In genomic region chr10:98404571-98405396, GRCh38 we compare ENCODE assay signal across 8 cellular contexts. TPM values are rescaled to one million over a fixed set of nuclear protein-coding genes. Genes with fewer than 3 reads are reported as not detected.
DNase-seq lines count a peak whose midpoint lies in the region; ATAC-seq and TF ChIP-seq lines count a peak whose summit lies in the region.

No MANE protein-coding gene starts in this region.

- TF ChIP-seq CTCF in hepatocyte (IDR thresholded peaks at IDR 0.05; ENCODE audit: poor library complexity) (no peak), upper lobe of right lung (IDR thresholded peaks at IDR 0.05) (no peak), coronary artery (IDR thresholded peaks at IDR 0.05) (no peak), tibial artery (IDR thresholded peaks at IDR 0.05) (no peak)

- peak overlapping the region; percentile 27 for H3K27ac ChIP-seq in hepatocyte
- H3K27ac ChIP-seq in upper lobe of right lung = no peak overlapping the region
- H3K27ac ChIP-seq in coronary artery = peak overlapping the region in 1 of 2 donors; percentile 31
- no peak overlapping the region for H3K27ac ChIP-seq in tibial artery

- no peak overlapping the region for H3K27ac Mint-ChIP-seq in T-cell

- H3K4me1 ChIP-seq in hepatocyte (ENCODE audit: insufficient read depth) = peaks cover 7% of the 10 kb centered on the region
- H3K4me1 ChIP-seq in upper lobe of right lung = no peaks in the 10 kb centered on the region
- no peaks in the 10 kb centered on the region for H3K4me1 ChIP-seq in tibial artery

- H4K20me1 ChIP-seq in hepatocyte (ENCODE audit: insufficient read depth, poor library complexity, severe bottlenecking) = no peaks in the 10 kb centered on the region

- H3K36me3 ChIP-seq in hepatocyte (replicated peaks; ENCODE audit: insufficient read depth, low read depth) (no peaks in the 10 kb centered on the region), upper lobe of right lung (no peaks in the 10 kb centered on the region), tibial artery (peaks cover 0 to 43% (median 20%) of the 10 kb centered on the region in 3 donors)

- H3K9me3 ChIP-seq in hepatocyte (ENCODE audit: low read depth) (no peaks in the 10 kb centered on the region), upper lobe of right lung (no peaks in the 10 kb centered on the region), tibial artery (no peaks in the 10 kb centered on the region)

- WGBS in hepatocyte (ENCODE audit: low lambda C conversion rate, missing lambda C conversion rate) = 54% methylated on average over 8 of the region's 8 CpGs

- POLR2A ChIA-PET in T-cell (lab: Charles Lee) = no interaction called here

- DNase-seq in Daoy (ENCODE audit: low read depth) (peak; percentile 61), RPMI7951 (ENCODE audit: low read depth) (peak; percentile 44), hepatocyte (ENCODE audit: low spot score) (no peak), upper lobe of right lung (no peak), coronary artery (ENCODE audit: low spot score) (no peak), tibial artery (no peak), T-cell (no peak)

- H3K36me3 Mint-ChIP-seq in T-cell = peaks cover 29% of the 10 kb centered on the region

- H3K27me3 Mint-ChIP-seq in T-cell = no peaks in the 10 kb centered on the region

- H3K27me3 ChIP-seq in hepatocyte (no peaks in the 10 kb centered on the region), upper lobe of right lung (no peaks in the 10 kb centered on the region), tibial artery (no peaks in the 10 kb centered on the region)

- H3K4me1 Mint-ChIP-seq in T-cell = peaks cover 0 to 4% (median 3%) of the 10 kb centered on the region in 3 donors

- no peak overlapping the region for H2AFZ ChIP-seq in hepatocyte

- H3K4me2 ChIP-seq in hepatocyte = peak overlapping the region; percentile 13

- ATAC-seq in GM21447 (IDR thresholded peaks at IDR 0.05; ENCODE audit: unreplicated experiment) (peak; percentile 58), upper lobe of right lung (no peak), T-cell (replicated peaks in 1 of 4) (no peak)

- H3K4me3 Mint-ChIP-seq in T-cell = no peak overlapping the region

- H3K9me3 Mint-ChIP-seq in T-cell = no peaks in the 10 kb centered on the region

- H3K79me2 ChIP-seq in hepatocyte = no peaks in the 10 kb centered on the region

- intact Hi-C loops in upper lobe of right lung (cut with DNase I) (no loop called here), tibial artery (cut with DNase I; ENCODE audit: low total_unique reads) (no loop called here)

- no peak overlapping the region for H3K4me3 ChIP-seq in hepatocyte
- no peak overlapping the region for H3K4me3 ChIP-seq in upper lobe of right lung
- no peak overlapping the region for H3K4me3 ChIP-seq in coronary artery
- no peak overlapping the region for H3K4me3 ChIP-seq in tibial artery

- H3K9me2 ChIP-seq in hepatocyte (replicated peaks; ENCODE audit: insufficient read depth) = no peaks in the 10 kb centered on the region

- CTCF ChIA-PET in T-cell (lab: Charles Lee) = no interaction called here

RNA-seq across cellular contexts. Expression of gene PYROXD2, which starts 10.2 kb away (rescaled TPM):
- 0.69 and 1.0 TPM in 2 replicates for total RNA-seq in Daoy (2014; rRNA removed; shearing (Covaris generic))
- 1.3 and 2.0 TPM in 2 replicates for total RNA-seq in RPMI7951 (2014; rRNA removed; shearing (Covaris generic))
- 3.5 and 9.7 TPM in 2 replicates for total RNA-seq in hepatocyte
- 11.6 and 13.0 TPM in 2 replicates for polyA plus RNA-seq in hepatocyte
- total RNA-seq in upper lobe of right lung = 13.0 TPM
- total RNA-seq in T-cell = 10 to 100 TPM; 16.4 to 27.5 (median 20.0) TPM

RNA-seq across cellular contexts. Expression of gene HPS1, which starts 42.0 kb away (rescaled TPM):
- total RNA-seq in Daoy (2014; rRNA removed; shearing (Covaris generic)) = 6.3 and 7.6 TPM in 2 replicates
- total RNA-seq in RPMI7951 (2014; rRNA removed; shearing (Covaris generic)) = 11.5 and 12.3 TPM in 2 replicates
- total RNA-seq in hepatocyte = 40.8 and 41.2 TPM in 2 replicates
- polyA plus RNA-seq in hepatocyte = 98.5 and 104 TPM in 2 replicates
- total RNA-seq in upper lobe of right lung = 77.7 TPM
- total RNA-seq in T-cell = 10 to 100 TPM; 74.7 to 99.3 (median 92.7) TPM

Comparison
In these comparisons a context has a peak if more than half of its experiments do, and no peak if none do; other contexts are left out.
1. DNase-seq: peak in Daoy (single experiment) and RPMI7951 (single experiment); none in hepatocyte (single experiment), upper lobe of right lung (single experiment), coronary artery (single experiment), tibial artery (0 of 2) and T-cell (0 of 34).